ENCODE assay signal across 12 cellular contexts in the genomic region with DNA sequence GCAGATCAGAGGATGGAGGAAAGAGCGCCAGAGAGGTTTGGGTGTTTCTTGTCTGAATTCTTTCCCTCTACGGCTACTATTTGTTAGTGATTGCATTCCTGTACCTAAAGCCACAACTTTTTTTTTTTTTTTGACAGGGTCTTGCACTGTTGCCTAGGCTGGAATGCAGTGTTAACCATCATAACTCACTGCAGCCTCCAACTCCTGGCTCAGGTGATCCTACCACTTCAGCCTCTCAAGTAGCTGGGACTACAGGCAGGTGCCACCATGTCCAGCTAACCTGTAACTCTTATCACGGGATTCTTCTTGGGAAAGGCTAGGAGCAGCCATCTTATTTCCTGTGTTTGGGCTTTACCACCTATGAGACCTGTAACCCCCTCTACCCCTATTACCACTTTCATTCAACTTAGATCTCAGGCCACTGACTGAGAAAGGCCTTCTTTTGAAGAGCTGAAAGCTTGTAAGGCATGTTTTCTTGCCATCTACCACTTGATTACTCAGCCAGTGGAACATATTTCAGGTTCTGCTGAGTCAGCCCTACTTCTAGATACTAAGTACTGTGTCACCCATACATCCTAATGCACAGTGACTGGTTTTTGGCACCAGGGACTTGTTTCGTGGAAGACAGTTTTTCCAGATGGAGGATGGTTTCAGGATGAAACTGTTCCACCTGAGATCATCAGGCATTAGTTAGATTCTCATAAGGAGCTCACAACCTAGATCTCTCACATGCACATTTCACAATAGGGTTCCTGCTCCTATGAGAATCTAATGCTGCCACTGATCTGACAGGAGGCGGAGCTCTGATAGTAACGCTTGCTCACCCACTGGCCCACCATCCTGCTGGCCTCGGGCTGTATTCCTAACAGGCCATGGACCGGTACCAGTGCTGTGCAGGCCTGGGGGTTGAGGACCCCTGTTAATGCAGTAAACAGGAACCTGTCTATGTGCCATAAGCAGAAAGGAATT. TPM values are rescaled to one million over a fixed set of nuclear protein-coding genes. Genes with fewer than 3 reads are reported as not detected.
DNase-seq lines count a peak whose midpoint lies in the region; ATAC-seq and TF ChIP-seq lines count a peak whose summit lies in the region.
"Had no signal": no experiment of that assay in that cellular context is flagged by ENCODE, and none has a peak within 500 bp of the region (broad histone marks: within the 10 kb centered on the region; RNA-seq: fewer than 3 reads in every experiment).

No MANE protein-coding gene starts in this region.

- no peaks in the 10 kb centered on the region for H3K27me3 ChIP-seq in right cardiac atrium (ENCODE audit: control insufficient read depth, insufficient read depth)
- H3K27me3 ChIP-seq: vagina had no signal

- H3K27ac Mint-ChIP-seq in stimulated activated naive B cell treated with anti-CD40 and anti-IgM and Interleukin-4, amounts not matched to agents 10 μg/mL and 1 μg/mL and 100 μg/mL, for 72 hours = peak overlapping the region; percentile 51

- peaks cover 13 to 41% of the 10 kb centered on the region in 2 donors for H3K4me1 Mint-ChIP-seq in stimulated activated naive B cell treated with anti-CD40 and anti-IgM and Interleukin-4, amounts not matched to agents 10 μg/mL and 1 μg/mL and 100 μg/mL, for 72 hours

- no peak for DNase-seq in left ventricle myocardium superior
- no peak for DNase-seq in right cardiac atrium
- no peak for DNase-seq in SK-N-MC (ENCODE audit: low read depth, low spot score)
- DNase-seq in epithelial cell of esophagus (ENCODE audit: low read depth) = peak; percentile 91
- no peak for DNase-seq in stimulated activated naive B cell treated with anti-CD40 and anti-IgM and Interleukin-4, amounts not matched to agents 10 μg/mL and 1 μg/mL and 100 μg/mL, for 72 hours
- DNase-seq in SK-N-DZ (ENCODE audit: low spot score) = no peak
- no peak for DNase-seq in activated CD4-positive, alpha-beta T cell treated with anti-CD3 and anti-CD28 coated beads for 48 hours
- no peak for DNase-seq in NCI-H1694 treated with DMSO at 0.1 percent for 48 hours (lab: John Stamatoyannopoulos, UW)
- DNase-seq: lower lobe of right lung, NCI-H1436 had no signal

- H3K27ac ChIP-seq in right cardiac atrium (ENCODE audit: low read length) (no peak overlapping the region), SK-N-MC (peak overlapping the region; percentile 69)
- H3K27ac ChIP-seq: lower lobe of right lung, prostate gland, vagina had no signal

- no peaks in the 10 kb centered on the region for H3K27me3 Mint-ChIP-seq in stimulated activated naive B cell treated with anti-CD40 and anti-IgM and Interleukin-4, amounts not matched to agents 10 μg/mL and 1 μg/mL and 100 μg/mL, for 72 hours

- intact Hi-C loops in left ventricle myocardium superior (cut with micrococcal nuclease) (no loop called here), right cardiac atrium (cut with DNase I) (no loop called here)

- H3K9me3 ChIP-seq in right cardiac atrium (ENCODE audit: control insufficient read depth, low read length) (no peaks in the 10 kb centered on the region), SK-N-MC (ENCODE audit: low read depth, low read length) (no peaks in the 10 kb centered on the region)
- H3K9me3 ChIP-seq: lower lobe of right lung, prostate gland, vagina had no signal

- peaks cover 29% of the 10 kb centered on the region for H3K36me3 ChIP-seq in SK-N-MC (ENCODE audit: insufficient read depth, low read length)

- H3K36me3 Mint-ChIP-seq in stimulated activated naive B cell treated with anti-CD40 and anti-IgM and Interleukin-4, amounts not matched to agents 10 μg/mL and 1 μg/mL and 100 μg/mL, for 72 hours = peaks cover 16 to 20% of the 10 kb centered on the region in 2 donors

- TF ChIP-seq CTCF in epithelial cell of esophagus (IDR thresholded peaks at IDR 0.05; ENCODE audit: insufficient read depth, low read depth, low read length, missing control alignments) = no peak

- H3K4me3 Mint-ChIP-seq in stimulated activated naive B cell treated with anti-CD40 and anti-IgM and Interleukin-4, amounts not matched to agents 10 μg/mL and 1 μg/mL and 100 μg/mL, for 72 hours = no peak overlapping the region

- peaks cover 6% of the 10 kb centered on the region for H3K4me1 ChIP-seq in right cardiac atrium (ENCODE audit: control insufficient read depth, insufficient read depth, low read length)
- H3K4me1 ChIP-seq: prostate gland had no signal

- no peak overlapping the region for H3K9ac ChIP-seq in SK-N-MC (ENCODE audit: insufficient read length)

- H3K9me3 Mint-ChIP-seq in stimulated activated naive B cell treated with anti-CD40 and anti-IgM and Interleukin-4, amounts not matched to agents 10 μg/mL and 1 μg/mL and 100 μg/mL, for 72 hours = no peaks in the 10 kb centered on the region

- H3K4me3 ChIP-seq in right cardiac atrium (ENCODE audit: low read length) = no peak overlapping the region
- no peak overlapping the region for H3K4me3 ChIP-seq in SK-N-MC
- no peak overlapping the region for H3K4me3 ChIP-seq in epithelial cell of esophagus (ENCODE audit: low read length)
- H3K4me3 ChIP-seq: lower lobe of right lung, prostate gland, vagina had no signal

- 91% methylated on average over 8 of the region's 8 CpGs for WGBS in right cardiac atrium

- ATAC-seq in left ventricle myocardium superior (peak; percentile 44), right cardiac atrium (no peak)
- ATAC-seq in stimulated activated naive B cell treated with anti-CD40 and anti-IgM and Interleukin-4, amounts not matched to agents 10 μg/mL and 1 μg/mL and 100 μg/mL, for 72 hours (replicated peaks) = no peak

RNA-seq across cellular contexts. Expression of a gene that starts 6.9 kb away (rescaled TPM):
- total RNA-seq in left ventricle myocardium superior = 59.0 TPM
- 10 to 100 TPM; 58.9 to 78.6 (median 69.9) TPM for total RNA-seq in right cardiac atrium
- polyA plus RNA-seq in right cardiac atrium = 20.8 TPM
- 92.2 and 93.8 TPM in 2 replicates for polyA plus RNA-seq in SK-N-DZ (2014; cell fraction: cytosol; rRNA removed)
- 72.4 and 76.2 TPM in 2 replicates for polyA plus RNA-seq in SK-N-DZ (2014; cell fraction: nucleus; rRNA removed)

RNA-seq across cellular contexts. Expression of a gene that starts 7.2 kb away (rescaled TPM):
- total RNA-seq in left ventricle myocardium superior (23.5 TPM), right cardiac atrium (10 to 100 TPM; 18.9 to 23.8 (median 20.8) TPM)
- polyA plus RNA-seq in right cardiac atrium = 2.9 TPM
- 8.5 and 10.7 TPM in 2 replicates for polyA plus RNA-seq in SK-N-DZ (2014; cell fraction: cytosol; rRNA removed)
- polyA plus RNA-seq in SK-N-DZ (2014; cell fraction: nucleus; rRNA removed) = 9.6 and 16.9 TPM in 2 replicates
